Comparison of ENCODE assay signal across 14 cellular contexts in genomic region chr20:16485406-16485805, GRCh38.
"Had no signal": no experiment of that assay in that cellular context is flagged by ENCODE, and none has a peak within 500 bp of the region (broad histone marks: within the 10 kb centered on the region; RNA-seq: fewer than 3 reads in every experiment).

No MANE protein-coding gene starts in this region.

- H3K27me3 ChIP-seq: dorsolateral prefrontal cortex, gastroesophageal sphincter, hepatocyte, tibial artery had no signal

- H3K9me3 Mint-ChIP-seq: activated naive CD8-positive, alpha-beta T cell treated with anti-CD3 and anti-CD28 coated beads for 36 hours; mesothelial cell of epicardium; naive thymus-derived CD8-positive, alpha-beta T cell had no signal

- H3K9me3 ChIP-seq: gastroesophageal sphincter, tibial artery had no signal

- H3K27ac Mint-ChIP-seq: activated naive CD8-positive, alpha-beta T cell treated with anti-CD3 and anti-CD28 coated beads for 36 hours; mesothelial cell of epicardium; naive thymus-derived CD8-positive, alpha-beta T cell had no signal

- H3K4me1 ChIP-seq: gastroesophageal sphincter, tibial artery had no signal

- H2AFZ ChIP-seq: hepatocyte had no signal

- H3K4me1 Mint-ChIP-seq: activated naive CD8-positive, alpha-beta T cell treated with anti-CD3 and anti-CD28 coated beads for 36 hours; naive thymus-derived CD8-positive, alpha-beta T cell had no signal

- H3K79me2 ChIP-seq: hepatocyte had no signal

- H3K27ac ChIP-seq: dorsolateral prefrontal cortex, gastroesophageal sphincter, hepatocyte, tibial artery had no signal

- H3K4me2 ChIP-seq: hepatocyte, smooth muscle cell had no signal

- H3K4me3 Mint-ChIP-seq: activated naive CD8-positive, alpha-beta T cell treated with anti-CD3 and anti-CD28 coated beads for 36 hours; mesothelial cell of epicardium; naive thymus-derived CD8-positive, alpha-beta T cell had no signal

- DNase-seq: activated CD4-positive, alpha-beta T cell treated with anti-CD3 and anti-CD28 coated beads, Interleukin-2, amount 50 U/mL, for 1 hour; activated gamma-delta T cell; activated naive CD8-positive, alpha-beta T cell treated with anti-CD3 and anti-CD28 coated beads for 36 hours; anterior cingulate cortex; dorsolateral prefrontal cortex; naive thymus-derived CD8-positive, alpha-beta T cell; posterior cingulate gyrus; T-helper 2 cell; tibial artery had no signal

- ATAC-seq: esophagus mucosa; gastroesophageal sphincter; naive thymus-derived CD8-positive, alpha-beta T cell had no signal

- H3K27me3 Mint-ChIP-seq: activated naive CD8-positive, alpha-beta T cell treated with anti-CD3 and anti-CD28 coated beads for 36 hours; naive thymus-derived CD8-positive, alpha-beta T cell had no signal

- H3K4me3 ChIP-seq: dorsolateral prefrontal cortex, gastroesophageal sphincter, hepatocyte, smooth muscle cell, tibial artery had no signal

- H3K36me3 Mint-ChIP-seq: activated naive CD8-positive, alpha-beta T cell treated with anti-CD3 and anti-CD28 coated beads for 36 hours had no signal
